Comparison of ENCODE assay signal across 1 cellular context in genomic region chr12:94172973-94173372, GRCh38.
TF ChIP-seq lines count a peak whose summit lies in the region.

No MANE protein-coding gene starts in this region.

TF ChIP-seq in HepG2, 621 proteins besides CTCF, POLR2A, EP300 and RAD21 (continued from another document and continues in another):
- TF ChIP-seq ZNF609 (CRISPR knock-in tag; IDR thresholded peaks at IDR 0.05; ENCODE audit: borderline replicate concordance) (peak; percentile 57; the same call in 1 of the 2 replicates), HDAC2 (CRISPR knock-in tag; IDR thresholded peaks at IDR 0.05) (peak; percentile 86), CCDC6 (CRISPR knock-in tag; IDR thresholded peaks at IDR 0.05) (peak; percentile 45; the same call in 1 of the 2 replicates), CREB1 (IDR thresholded peaks at IDR 0.05) (no peak), CREB1 (CRISPR knock-in tag; IDR thresholded peaks at IDR 0.05) (peak; percentile 58), ETV5 (CRISPR knock-in tag; IDR thresholded peaks at IDR 0.05; ENCODE audit: borderline replicate concordance) (peak; percentile 52; the same call in 1 of the 2 replicates), CREBL2 (CRISPR knock-in tag; IDR thresholded peaks at IDR 0.05; ENCODE audit: borderline replicate concordance) (no peak), MAF1 (CRISPR knock-in tag; IDR thresholded peaks at IDR 0.05; ENCODE audit: borderline replicate concordance) (no peak), NCOA5 (CRISPR knock-in tag; IDR thresholded peaks at IDR 0.05) (no peak), SP5 (CRISPR knock-in tag; IDR thresholded peaks at IDR 0.05; ENCODE audit: borderline replicate concordance, low read depth) (0 out of 2 replicates have a peak, but pooled peaks have one; percentile 17), ZNF101 (CRISPR knock-in tag; IDR thresholded peaks at IDR 0.05; ENCODE audit: borderline replicate concordance, low read depth) (no peak), KMT2B (CRISPR knock-in tag; IDR thresholded peaks at IDR 0.05) (peak; percentile 56; the same call in 1 of the 2 replicates), ZNF549 (CRISPR knock-in tag; IDR thresholded peaks at IDR 0.05) (no peak), MAFK (conservative IDR thresholded peaks at IDR 0.05 in 1 of 2, IDR thresholded peaks at IDR 0.05 in 1 of 2; ENCODE audit: low read length in 2 of 2) (peak; percentile 61 to 69), HCFC1 (IDR thresholded peaks at IDR 0.05; ENCODE audit: low read depth, low read length) (no peak), MXI1 (IDR thresholded peaks at IDR 0.05; ENCODE audit: borderline replicate concordance, low read depth, low read length) (peak; percentile 73; the same call in 1 of the 3 replicates), SOX5 (CRISPR knock-in tag; IDR thresholded peaks at IDR 0.05; ENCODE audit: borderline replicate concordance) (peak; percentile 93; the same call in 1 of the 2 replicates), TIGD3 (CRISPR knock-in tag; IDR thresholded peaks at IDR 0.05; ENCODE audit: borderline replicate concordance) (no peak), MLX (CRISPR knock-in tag; IDR thresholded peaks at IDR 0.05) (0 out of 2 replicates have a peak, but pooled peaks have one; percentile 19), CBX1 (IDR thresholded peaks at IDR 0.05; ENCODE audit: low read depth) (no peak), STAT6 (CRISPR knock-in tag; IDR thresholded peaks at IDR 0.05; ENCODE audit: borderline replicate concordance) (0 out of 2 replicates have a peak, but pooled peaks have one; percentile 40), SNAPC4 (CRISPR knock-in tag; IDR thresholded peaks at IDR 0.05) (no peak), ARNT (IDR thresholded peaks at IDR 0.05) (no peak), ZNF644 (CRISPR knock-in tag; IDR thresholded peaks at IDR 0.05; ENCODE audit: low read depth) (peak; percentile 54; the same call in 1 of the 2 replicates), PHF21A (CRISPR knock-in tag; IDR thresholded peaks at IDR 0.05) (0 out of 2 replicates have a peak, but pooled peaks have one; percentile 24), SOX13 (IDR thresholded peaks at IDR 0.05) (peak; percentile 59; the same call in 1 of the 2 replicates), SOX13 (CRISPR knock-in tag; conservative IDR thresholded peaks at IDR 0.05 in 1 of 2, IDR thresholded peaks at IDR 0.05 in 1 of 2) (peak in 1 of 2 experiments; percentile 88; a peak in 2 of 4 replicates), EZH2 (conservative IDR thresholded peaks at IDR 0.05; ENCODE audit: low read depth, low read length) (no peak), ZFY (CRISPR knock-in tag; IDR thresholded peaks at IDR 0.05) (no peak), TFDP1 (CRISPR knock-in tag; IDR thresholded peaks at IDR 0.05; ENCODE audit: borderline replicate concordance) (peak; percentile 51; the same call in 1 of the 2 replicates), ZNF331 (CRISPR knock-in tag; IDR thresholded peaks at IDR 0.05) (peak; percentile 66; the same call in 1 of the 2 replicates), AKAP8 (CRISPR knock-in tag; IDR thresholded peaks at IDR 0.05) (no peak), ZNF10 (CRISPR knock-in tag; IDR thresholded peaks at IDR 0.05; ENCODE audit: borderline replicate concordance, low read depth) (no peak), LCORL (IDR thresholded peaks at IDR 0.05) (peak; percentile 44; the same call in 1 of the 2 replicates), LCORL (CRISPR knock-in tag; IDR thresholded peaks at IDR 0.05) (0 out of 2 replicates have a peak, but pooled peaks have one; percentile 41), POGZ (CRISPR knock-in tag; IDR thresholded peaks at IDR 0.05) (0 out of 2 replicates have a peak, but pooled peaks have one; percentile 49), ZBTB26 (CRISPR knock-in tag; IDR thresholded peaks at IDR 0.05; ENCODE audit: borderline replicate concordance) (peak; percentile 95), PHB2 (IDR thresholded peaks at IDR 0.05; ENCODE audit: partially characterized antibody) (no peak), TARDBP (CRISPR knock-in tag; IDR thresholded peaks at IDR 0.05) (peak; percentile 57; the same call in 1 of the 2 replicates), SMYD3 (CRISPR knock-in tag; IDR thresholded peaks at IDR 0.05) (0 out of 2 replicates have a peak, but pooled peaks have one; percentile 24), NFE2L2 (IDR thresholded peaks at IDR 0.05; ENCODE audit: low read length) (0 out of 2 replicates have a peak, but pooled peaks have one; percentile 9), MYNN (CRISPR knock-in tag; IDR thresholded peaks at IDR 0.05; ENCODE audit: low read depth) (no peak), MLLT10 (CRISPR knock-in tag; IDR thresholded peaks at IDR 0.05) (no peak), SMAD9 (CRISPR knock-in tag; IDR thresholded peaks at IDR 0.05) (no peak), PPARG (CRISPR knock-in tag; conservative IDR thresholded peaks at IDR 0.05) (no peak), NONO (IDR thresholded peaks at IDR 0.05) (no peak), NONO (CRISPR knock-in tag; conservative IDR thresholded peaks at IDR 0.05) (no peak), ZNF883 (CRISPR knock-in tag; IDR thresholded peaks at IDR 0.05; ENCODE audit: not compliant biosample characterization) (no peak), SNAPC2 (CRISPR knock-in tag; IDR thresholded peaks at IDR 0.05) (no peak), ZNF124 (CRISPR knock-in tag; IDR thresholded peaks at IDR 0.05) (0 out of 2 replicates have a peak, but pooled peaks have one; percentile 45), BHLHE40 (IDR thresholded peaks at IDR 0.05; ENCODE audit: low read length) (peak; percentile 96)
